In genomic region chr2:238527565-238527964, GRCh38 we compare ENCODE assay signal across 22 cellular contexts.
DNase-seq lines count a peak whose midpoint lies in the region; ATAC-seq, FAIRE-seq and TF ChIP-seq lines count a peak whose summit lies in the region.
"Had no signal": no experiment of that assay in that cellular context is flagged by ENCODE, and none has a peak within 500 bp of the region (broad histone marks: within the 10 kb centered on the region; RNA-seq: fewer than 3 reads in every experiment).

No MANE protein-coding gene starts in this region.

- no peak overlapping the region for H3K9ac ChIP-seq in HepG2 (ENCODE audit: insufficient read depth, low read depth, low read length)

- H4K20me1 ChIP-seq in HepG2 (ENCODE audit: insufficient read depth, low read length): no peaks in the 10 kb centered on the region

- H3K79me2 ChIP-seq in HepG2 (ENCODE audit: insufficient read depth, low read length): no peaks in the 10 kb centered on the region

- H3K4me1 ChIP-seq in HepG2 (ENCODE audit: insufficient read depth, low read length): peaks cover 37% of the 10 kb centered on the region
- no peaks in the 10 kb centered on the region for H3K4me1 ChIP-seq in pancreas

- FAIRE-seq in HepG2 (lab: Jason Lieb, UNC) (no peak), pancreas (lab: Jason Lieb, UNC) (no peak)
- FAIRE-seq: D721Med had no signal

- in situ Hi-C loops in HepG2 (cut with HindIII; ENCODE audit: extremely low pct_ligation_motif_present, low pct_unique_long_range_greater_than_20kb): no loop called here

- H3K4me3 ChIP-seq in AG09309 (ENCODE audit: control insufficient read depth, low read depth, low read length) (no peak overlapping the region), epithelial cell of esophagus (ENCODE audit: low read length) (no peak overlapping the region), HepG2 (replicated peaks in 1 of 3; ENCODE audit: insufficient read depth in 1 of 3, low read depth in 2 of 3, low read length in 3 of 3) (no peak overlapping the region), pancreas (no peak overlapping the region)
- H3K4me3 ChIP-seq: PC-9, upper lobe of left lung had no signal

- TF ChIP-seq CTCF in AG09309 (IDR thresholded peaks at IDR 0.05; ENCODE audit: control insufficient read depth, insufficient read depth, low read depth, low read length, missing control alignments): no peak
- no peak for TF ChIP-seq CTCF in epithelial cell of esophagus (IDR thresholded peaks at IDR 0.05; ENCODE audit: insufficient read depth, low read depth, low read length, missing control alignments)
- no peak for TF ChIP-seq CTCF in HepG2 (CRISPR knock-in tag; IDR thresholded peaks at IDR 0.05)
- no peak for TF ChIP-seq CTCF in pancreas (IDR thresholded peaks at IDR 0.05)

- no peak overlapping the region for H3K4me2 ChIP-seq in HepG2 (ENCODE audit: low read depth, low read length)
- H3K4me2 ChIP-seq: PC-9 had no signal

- ATAC-seq in HepG2: no peak
- ATAC-seq in pancreas: no peak
- ATAC-seq in GM21528 (IDR thresholded peaks at IDR 0.05; ENCODE audit: low FRiP score, unreplicated experiment): no peak
- ATAC-seq: left colon, sciatic nerve had no signal

- 77% methylated on average over 3 of the region's 3 CpGs for WGBS in HepG2 (ENCODE audit: low lambda C conversion rate)
- 74 to 80% methylated on average over 3 of the region's 3 CpGs for WGBS in pancreas, 2 donors

- H3K9me3 ChIP-seq in HepG2 (ENCODE audit: low read length) (peaks cover 16% of the 10 kb centered on the region), pancreas (no peaks in the 10 kb centered on the region)

- intact Hi-C loops in HepG2 (cut with micrococcal nuclease; ENCODE audit: unreplicated experiment) (no loop called here), pancreas (cut with DNase I) (no loop called here)

- TF ChIP-seq RAD21 in HepG2 (CRISPR knock-in tag; IDR thresholded peaks at IDR 0.05): no peak

- no peaks in the 10 kb centered on the region for H3K36me3 ChIP-seq in HepG2 (replicated peaks in 1 of 2; ENCODE audit: control insufficient read depth in 1 of 2, insufficient read depth in 2 of 2, low read length in 2 of 2)
- no peaks in the 10 kb centered on the region for H3K36me3 ChIP-seq in pancreas
- H3K36me3 ChIP-seq: brain microvascular endothelial cell, upper lobe of left lung had no signal

- no peak overlapping the region for H3K27ac ChIP-seq in HepG2 (ENCODE audit: extremely low read length, insufficient read depth, low read length)
- no peak overlapping the region for H3K27ac ChIP-seq in pancreas
- H3K27ac ChIP-seq: brain microvascular endothelial cell, PC-9, upper lobe of left lung had no signal

- POLR2A ChIA-PET in HepG2 (lab: Yijun Ruan, JAX): interaction anchor here (2.4 kb wide), 1 partner anchor 10 kb away, joined by 39 read pairs; no protein-coding TSS in a partner anchor

- TF ChIP-seq EP300 in HepG2 (IDR thresholded peaks at IDR 0.05; ENCODE audit: low read depth in 2 of 2, low read length in 2 of 2): no peak
- no peak for TF ChIP-seq EP300 in HepG2 (CRISPR knock-in tag; IDR thresholded peaks at IDR 0.05; ENCODE audit: borderline replicate concordance)

- DNase-seq in AG09309 (ENCODE audit: low read depth) (peak; percentile 64), HT1080 (ENCODE audit: low read depth) (peak; percentile 17), epithelial cell of esophagus (ENCODE audit: low read depth) (peak; percentile 70), HepG2 (ENCODE audit: low spot score) (no peak), erythroblast (lab: John Stamatoyannopoulos, UW) (no peak), pancreas (no peak), NCI-H2227 treated with DMSO at 0.1 percent for 48 hours (lab: John Stamatoyannopoulos, UW) (no peak)
- DNase-seq: activated CD4-positive, alpha-beta T cell treated with anti-CD3 and anti-CD28 coated beads, Interleukin-2, amount 10 ng/mL, durations not matched to agents 24 days and 14 days; activated CD8-positive, alpha-beta memory T cell treated with anti-CD3 and anti-CD28 coated beads, Interleukin-2, amount 50 U/mL, for 48 hours; activated naive CD4-positive, alpha-beta T cell treated with Interleukin-2 at 50 U/mL for 16 hours; brain microvascular endothelial cell; dermis blood vessel endothelial cell; H7; Kasumi-1; left colon; NCI-H1417 treated with DMSO at 0.1 percent for 48 hours; NCI-H2171 treated with DMSO at 0.1 percent for 48 hours; PC-9; upper lobe of left lung had no signal

- no peak overlapping the region for H2AFZ ChIP-seq in HepG2 (ENCODE audit: low read length)
- H2AFZ ChIP-seq: PC-9 had no signal

- CTCF ChIA-PET in HepG2 (lab: Yijun Ruan, JAX; ENCODE audit: low intra/inter-chr PET ratio, low total read pairs): no interaction called here

- no TSS peak for BruUV-seq in HepG2 (replicated peaks; lab: Mats Ljungman, UMichigan)

- H3K27me3 ChIP-seq in HepG2 (ENCODE audit: control insufficient read depth in 1 of 2, insufficient read depth in 2 of 2, low read length in 2 of 2) (no peaks in the 10 kb centered on the region), pancreas (no peaks in the 10 kb centered on the region)
- H3K27me3 ChIP-seq: upper lobe of left lung had no signal

- no peak for TF ChIP-seq POLR2A in HepG2 (IDR thresholded peaks at IDR 0.05; ENCODE audit: insufficient read depth in 1 of 2, low read depth in 2 of 2, low read length in 2 of 2)
- TF ChIP-seq POLR2A in erythroblast (IDR thresholded peaks at IDR 0.05; ENCODE audit: low read length): no peak

TF ChIP-seq in HepG2, 621 proteins besides CTCF, POLR2A, EP300 and RAD21:
- TF ChIP-seq MTA1 (CRISPR knock-in tag; IDR thresholded peaks at IDR 0.05; ENCODE audit: borderline replicate concordance) (no peak), CREB1 (IDR thresholded peaks at IDR 0.05) (peak; percentile 55), CREB1 (CRISPR knock-in tag; IDR thresholded peaks at IDR 0.05) (no peak)
TF ChIP-seq in HepG2: peak in this region for 1.

Comparison
In these comparisons a context has a peak if more than half of its experiments do, and no peak if none do; other contexts are left out.
1. DNase-seq: peak in AG09309 (single experiment), HT1080 (single experiment) and epithelial cell of esophagus (single experiment); none in HepG2 (single experiment), erythroblast (0 of 2), pancreas (0 of 6) and NCI-H2227 treated with DMSO at 0.1 percent for 48 hours (single experiment).